Comparison of ENCODE assay signal across 8 cellular contexts in the genomic region with DNA sequence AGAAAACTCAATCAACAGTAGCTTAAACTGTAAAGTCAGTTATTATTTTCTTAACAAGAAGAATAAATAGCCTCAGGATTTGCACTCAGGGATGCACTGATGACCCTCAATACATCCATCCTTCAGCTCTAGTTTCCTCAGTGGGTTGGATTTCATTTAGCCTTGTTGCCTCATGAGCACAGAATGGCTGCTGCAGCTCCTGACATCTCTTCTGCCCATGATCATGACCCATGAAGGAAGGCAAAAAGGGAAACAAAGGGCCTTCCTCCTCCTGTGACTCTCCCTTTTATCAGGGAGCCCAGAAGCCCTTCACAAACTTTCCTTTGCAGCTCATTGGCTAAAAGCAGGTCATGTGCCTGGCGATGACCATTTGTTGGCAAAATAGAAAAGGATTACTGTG. TPM values are rescaled to one million over a fixed set of nuclear protein-coding genes. Genes with fewer than 3 reads are reported as not detected.
"Had no signal": no experiment of that assay in that cellular context is flagged by ENCODE, and none has a peak within 500 bp of the region (broad histone marks: within the 10 kb centered on the region; RNA-seq: fewer than 3 reads in every experiment).

No MANE protein-coding gene starts in this region.

- DNase-seq: H7, KG1 had no signal

- H3K4me3 ChIP-seq: GM23338, HAP-1 had no signal

- H3K36me3 ChIP-seq: HAP-1 had no signal

- H3K4me1 ChIP-seq: HAP-1 had no signal

- H3K9me3 ChIP-seq: HAP-1 had no signal

- ATAC-seq: GM23338, HCT116, HepG2 had no signal

- H3K4me3 Mint-ChIP-seq: GM23338 had no signal

- H2AFZ ChIP-seq: GM23338 had no signal

- H3K4me2 ChIP-seq: GM23338 had no signal

- H3K27ac Mint-ChIP-seq: GM23338, IgD-negative memory B cell had no signal

- H3K27ac ChIP-seq: HL-60 had no signal

- FAIRE-seq: HepG2 had no signal

- H3K36me3 Mint-ChIP-seq: IgD-negative memory B cell had no signal

RNA-seq across cellular contexts. Expression of a gene that starts 51.2 kb away (rescaled TPM):
- total RNA-seq: HepG2 had no signal
- polyA plus RNA-seq: HepG2 had no signal
